In the genomic region with DNA sequence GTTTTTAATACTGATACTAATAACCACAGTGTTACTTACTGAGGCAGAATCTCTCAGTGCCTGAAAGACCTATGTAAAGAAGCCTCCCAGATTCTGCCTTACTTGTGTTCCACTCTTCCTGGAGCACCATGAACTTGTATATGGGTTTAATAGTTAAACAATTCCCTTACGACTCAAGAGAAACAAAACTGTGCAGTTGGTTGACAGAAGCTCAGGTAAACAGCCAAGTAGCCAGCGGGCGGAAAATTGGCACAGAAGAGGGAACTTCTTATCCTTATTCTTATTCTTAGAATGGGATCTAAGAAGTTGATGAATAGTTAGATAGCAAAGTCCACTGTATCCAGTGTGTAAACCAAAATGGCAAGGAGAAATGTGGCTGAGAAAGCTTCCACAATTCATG, we compare ENCODE assay signal across 15 cellular contexts. TPM values are rescaled to one million over a fixed set of nuclear protein-coding genes. Genes with fewer than 3 reads are reported as not detected.
"Had no signal": no experiment of that assay in that cellular context is flagged by ENCODE, and none has a peak within 500 bp of the region (broad histone marks: within the 10 kb centered on the region; RNA-seq: fewer than 3 reads in every experiment).

No MANE protein-coding gene starts in this region.

- FAIRE-seq: astrocyte had no signal

- H3K4me3 ChIP-seq: lung, testis had no signal

- H3K36me3 ChIP-seq: WERI-Rb-1 had no signal

- ATAC-seq: left lobe of liver; right cardiac atrium; stimulated activated naive CD8-positive, alpha-beta T cell treated with anti-CD3 and anti-CD28 coated beads, Interleukin-15, amount 100 ng/mL, for 72 hours had no signal

- H3K4me1 ChIP-seq: testis had no signal

- H3K9me3 ChIP-seq: testis had no signal

- DNase-seq: activated CD4-positive, alpha-beta T cell treated with anti-CD3 and anti-CD28 coated beads, Interleukin-2, amount 50 U/mL, for 4 hours; activated gamma-delta T cell; effector CD8-positive, alpha-beta T cell; hippocampal formation; islet precursor cell; occipital lobe; right cardiac atrium; stimulated activated naive CD8-positive, alpha-beta T cell treated with anti-CD3 and anti-CD28 coated beads, Interleukin-15, amount 100 ng/mL, for 72 hours; T-helper 2 cell; testis; WERI-Rb-1 had no signal

- H3K27me3 ChIP-seq: testis had no signal

- H3K27ac ChIP-seq: testis, WERI-Rb-1 had no signal

RNA-seq across cellular contexts. Expression of a gene that starts 37.7 kb away (rescaled TPM):
- total RNA-seq: left lobe of liver, skeletal muscle tissue had no signal
